ENCODE assay signal across 23 cellular contexts in the genomic region with DNA sequence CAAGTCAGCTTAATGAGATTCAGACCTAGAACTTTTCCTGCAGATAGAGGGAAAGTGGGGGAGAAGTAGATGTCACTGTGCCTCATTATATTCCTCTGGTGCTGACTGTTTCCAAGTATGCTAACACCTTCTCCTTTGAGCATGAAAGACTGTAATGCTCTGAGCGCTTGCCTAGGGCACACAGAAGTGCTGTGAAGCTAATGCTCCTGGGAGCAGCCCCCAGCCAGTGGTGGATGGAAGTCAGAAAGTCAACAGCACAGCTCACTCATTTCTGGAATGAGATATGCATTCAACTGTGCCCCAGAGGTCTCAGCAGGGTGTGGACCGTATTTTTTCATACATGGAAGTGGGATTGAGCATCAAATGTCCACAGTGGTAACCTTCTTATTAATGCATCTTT.
"Had no signal": no experiment of that assay in that cellular context is flagged by ENCODE, and none has a peak within 500 bp of the region (broad histone marks: within the 10 kb centered on the region; RNA-seq: fewer than 3 reads in every experiment).

No MANE protein-coding gene starts in this region.

- H3K27ac ChIP-seq: brain microvascular endothelial cell, cardiac muscle cell, SK-N-MC, VCaP had no signal

- H3K4me3 ChIP-seq: cardiac muscle cell, SK-N-MC had no signal

- H3K27me3 ChIP-seq: brain microvascular endothelial cell, cardiac muscle cell had no signal

- ATAC-seq: activated T-cell treated with anti-CD3 and anti-CD28 coated beads, Interleukin-2, amount 50 U/mL, for 4 hours; Panc1; Right ventricle myocardium inferior; T-cell had no signal

- H3K36me3 ChIP-seq: brain microvascular endothelial cell, cardiac muscle cell had no signal

- DNase-seq: activated CD4-positive, alpha-beta memory T cell treated with anti-CD3 and anti-CD28 coated beads for 36 hours; activated CD4-positive, alpha-beta T cell treated with anti-CD3 and anti-CD28 coated beads, Interleukin-2, amount 10 ng/mL, durations not matched to agents 7 days and 5 days; activated CD4-positive, CD25-positive, alpha-beta regulatory T cell; activated CD8-positive, alpha-beta memory T cell treated with anti-CD3 and anti-CD28 coated beads for 24 hours; activated gamma-delta T cell; activated naive CD4-positive, alpha-beta T cell treated with anti-CD3 and anti-CD28 coated beads for 36 hours; activated T-cell treated with anti-CD3 and anti-CD28 coated beads, Interleukin-2, amount 50 U/mL, for 4 hours; amygdala; brain microvascular endothelial cell; Karpas-422; MM.1S; NCI-H1417; NCI-H1930; NCI-H345; NK-92 treated with Interleukin-12 subunit alpha and Interleukin-12 subunit beta, amount 100 ng/mL, for 24 hours; OCI-M1; RPMI8226; T-cell had no signal
